22 cellular contexts compared by ENCODE assay signal in genomic region chr5:8827701-8828100, GRCh38.
DNase-seq lines count a peak whose midpoint lies in the region; ATAC-seq, FAIRE-seq and TF ChIP-seq lines count a peak whose summit lies in the region.
"Had no signal": no experiment of that assay in that cellular context is flagged by ENCODE, and none has a peak within 500 bp of the region (broad histone marks: within the 10 kb centered on the region; RNA-seq: fewer than 3 reads in every experiment).

No MANE protein-coding gene starts in this region.

- no peaks in the 10 kb centered on the region for H3K79me2 ChIP-seq in keratinocyte (ENCODE audit: control insufficient read depth, insufficient read depth, low read length)

- no peak for TF ChIP-seq POLR2A in breast epithelium (IDR thresholded peaks at IDR 0.05)
- TF ChIP-seq POLR2A in uterus (IDR thresholded peaks at IDR 0.05): no peak
- no peak for TF ChIP-seq POLR2A in gastroesophageal sphincter (IDR thresholded peaks at IDR 0.05)

- H3K4me3 ChIP-seq in breast epithelium: no peak overlapping the region
- no peak overlapping the region for H3K4me3 ChIP-seq in keratinocyte (ENCODE audit: control insufficient read depth in 2 of 3, extremely low read depth in 1 of 3, insufficient read depth in 2 of 3, low read depth in 1 of 3, low read length in 3 of 3)
- H3K4me3 ChIP-seq in uterus: no peak overlapping the region
- H3K4me3 ChIP-seq in gastroesophageal sphincter: no peak overlapping the region
- H3K4me3 ChIP-seq: thyroid gland had no signal

- H3K4me1 ChIP-seq in breast epithelium (no peaks in the 10 kb centered on the region), keratinocyte (ENCODE audit: control insufficient read depth, extremely low read depth, insufficient read depth, low read length) (peaks cover 50% of the 10 kb centered on the region), uterus (peaks cover 0 to 8% of the 10 kb centered on the region in 2 donors), gastroesophageal sphincter (peaks cover 0 to 4% (median 0%) of the 10 kb centered on the region in 3 donors)
- H3K4me1 ChIP-seq: thyroid gland had no signal

- peaks cover under 1% of the 10 kb centered on the region for H3K9me3 Mint-ChIP-seq in MCF 10A (ENCODE audit: unreplicated experiment)
- H3K9me3 Mint-ChIP-seq in chondrocyte (ENCODE audit: low read depth): peaks cover 18% of the 10 kb centered on the region
- H3K9me3 Mint-ChIP-seq: activated CD4-positive, alpha-beta memory T cell treated with anti-CD3 and anti-CD28 coated beads, Interleukin-2, amount 10 ng/mL, durations not matched to agents 7 days and 5 days had no signal

- intact Hi-C loops in MCF 10A (cut with micrococcal nuclease) (loop anchor here (5.0 kb wide), 2 partner anchors 50 to 80 kb away; no protein-coding TSS in a partner anchor), breast epithelium (cut with DNase I; ENCODE audit: low total_unique reads) (no loop called here), uterus (cut with DNase I; ENCODE audit: low total_unique reads) (no loop called here)

- FAIRE-seq in keratinocyte (lab: Jason Lieb, UNC): no peak

- dilution Hi-C loops in keratinocyte (cut with MboI; ENCODE audit: extremely low pct_ligation_motif_present, low sequenced_read_pairs): no loop called here

- no peaks in the 10 kb centered on the region for H4K20me1 ChIP-seq in keratinocyte (ENCODE audit: control insufficient read depth, extremely low read depth, insufficient read depth, low read length)

- ATAC-seq in gastroesophageal sphincter: no peak
- ATAC-seq: stimulated activated effector memory CD8-positive, alpha-beta T cell treated with anti-CD3 and anti-CD28 coated beads, Interleukin-12 subunit alpha, Interleukin-12 subunit beta, amount 100 ng/mL, for 72 hours had no signal

- no peaks in the 10 kb centered on the region for H3K9me3 ChIP-seq in breast epithelium
- no peaks in the 10 kb centered on the region for H3K9me3 ChIP-seq in keratinocyte (ENCODE audit: control insufficient read depth, low read depth, low read length)
- H3K9me3 ChIP-seq in uterus: no peaks in the 10 kb centered on the region
- no peaks in the 10 kb centered on the region for H3K9me3 ChIP-seq in gastroesophageal sphincter
- H3K9me3 ChIP-seq: thyroid gland had no signal

- H3K9ac ChIP-seq in keratinocyte (ENCODE audit: control insufficient read depth, extremely low read depth, insufficient read depth, low read length): no peak overlapping the region

- 58 to 61% methylated on average over 4 of the region's 4 CpGs for WGBS in gastroesophageal sphincter (ENCODE audit: low coverage in 1 of 2), 2 donors

- no TSS peak for BruUV-seq in MCF 10A (replicated peaks; lab: Mats Ljungman, UMichigan)

- DNase-seq in MCF 10A (ENCODE audit: unreplicated experiment) (no peak), breast epithelium (ENCODE audit: low spot score in 2 of 2) (no peak), chondrocyte (ENCODE audit: low spot score) (no peak), keratinocyte (ENCODE audit: low read depth, low spot score) (no peak), uterus (no peak), NCI-H1694 treated with DMSO at 0.1 percent for 48 hours (lab: John Stamatoyannopoulos, UW) (no peak)
- no peak for DNase-seq in stimulated activated CD8-positive, alpha-beta memory T cell treated with anti-CD3 and anti-CD28 coated beads, Interleukin-4, amount 100 ng/mL, for 48 hours
- DNase-seq: 8988T; activated CD4-positive, alpha-beta memory T cell treated with anti-CD3 and anti-CD28 coated beads, Interleukin-2, amount 10 ng/mL, durations not matched to agents 7 days and 5 days; activated T-cell treated with anti-CD3 and anti-CD28 coated beads, Interleukin-2, amount 50 U/mL, for 48 hours; effector memory CD4-positive, alpha-beta T cell; kidney glomerular epithelial cell; NCI-H1694; retina; RPMI8226; thyroid gland had no signal

- POLR2A ChIA-PET in MCF 10A (lab: Yijun Ruan, JAX): interaction anchor here (1.2 kb wide), 1 partner anchor 48 kb away, joined by 3 read pairs; no protein-coding TSS in a partner anchor

- H3K27me3 ChIP-seq in breast epithelium (no peaks in the 10 kb centered on the region), keratinocyte (ENCODE audit: control insufficient read depth, extremely low read depth, insufficient read depth, low read length) (no peaks in the 10 kb centered on the region), uterus (no peaks in the 10 kb centered on the region), gastroesophageal sphincter (no peaks in the 10 kb centered on the region)
- H3K27me3 ChIP-seq: thyroid gland had no signal

- H3K36me3 Mint-ChIP-seq in MCF 10A (ENCODE audit: insufficient read depth, unreplicated experiment): no peaks in the 10 kb centered on the region
- peaks cover 9% of the 10 kb centered on the region for H3K36me3 Mint-ChIP-seq in chondrocyte (ENCODE audit: low read depth)
- H3K36me3 Mint-ChIP-seq: CD14-positive monocyte; stimulated activated effector memory CD8-positive, alpha-beta T cell treated with anti-CD3 and anti-CD28 coated beads, Interleukin-12 subunit alpha, Interleukin-12 subunit beta, amount 100 ng/mL, for 72 hours; WTC11 had no signal

- H3K27ac ChIP-seq in breast epithelium (no peak overlapping the region), keratinocyte (ENCODE audit: control insufficient read depth, insufficient read depth, low read length) (no peak overlapping the region), uterus (peak overlapping the region; percentile 60 to 75), gastroesophageal sphincter (no peak overlapping the region)
- H3K27ac ChIP-seq: thyroid gland had no signal

- CTCF ChIA-PET in MCF 10A (lab: Yijun Ruan, JAX): interaction anchor here (1.1 to 3.9 kb wide), 2 partner anchors 15 to 80 kb away, joined by 5 to 20 read pairs; no protein-coding TSS in a partner anchor

- H3K4me1 Mint-ChIP-seq in MCF 10A (ENCODE audit: insufficient read depth, unreplicated experiment): peaks cover 41% of the 10 kb centered on the region
- H3K4me1 Mint-ChIP-seq in chondrocyte (ENCODE audit: low read depth): peaks cover 59% of the 10 kb centered on the region
- H3K4me1 Mint-ChIP-seq: activated CD4-positive, alpha-beta memory T cell treated with anti-CD3 and anti-CD28 coated beads, Interleukin-2, amount 10 ng/mL, durations not matched to agents 7 days and 5 days; CD14-positive monocyte; central memory CD8-positive, alpha-beta T cell; stimulated activated effector memory CD8-positive, alpha-beta T cell treated with anti-CD3 and anti-CD28 coated beads, Interleukin-12 subunit alpha, Interleukin-12 subunit beta, amount 100 ng/mL, for 72 hours had no signal

- H3K27me3 Mint-ChIP-seq in MCF 10A (ENCODE audit: insufficient read depth, unreplicated experiment): no peaks in the 10 kb centered on the region
- no peaks in the 10 kb centered on the region for H3K27me3 Mint-ChIP-seq in chondrocyte (ENCODE audit: low read depth)
- H3K27me3 Mint-ChIP-seq: activated CD4-positive, alpha-beta memory T cell treated with anti-CD3 and anti-CD28 coated beads, Interleukin-2, amount 10 ng/mL, durations not matched to agents 7 days and 5 days; central memory CD8-positive, alpha-beta T cell had no signal

- no peak overlapping the region for H3K4me2 ChIP-seq in keratinocyte (ENCODE audit: control insufficient read depth, extremely low read depth, insufficient read depth, low read depth, low read length)

- no peaks in the 10 kb centered on the region for H3K36me3 ChIP-seq in breast epithelium
- H3K36me3 ChIP-seq in keratinocyte (ENCODE audit: control insufficient read depth in 2 of 2, extremely low read depth in 1 of 2, insufficient read depth in 2 of 2, low read length in 2 of 2): no peaks in the 10 kb centered on the region
- no peaks in the 10 kb centered on the region for H3K36me3 ChIP-seq in uterus
- H3K36me3 ChIP-seq in gastroesophageal sphincter: no peaks in the 10 kb centered on the region
- H3K36me3 ChIP-seq: thyroid gland had no signal

- H3K9me1 ChIP-seq in keratinocyte (ENCODE audit: control insufficient read depth, extremely low read depth, insufficient read depth, low read length): no peaks in the 10 kb centered on the region

- H3K27ac Mint-ChIP-seq in MCF 10A (ENCODE audit: low read depth, unreplicated experiment): peak overlapping the region; percentile 57
- peak overlapping the region; percentile 90 for H3K27ac Mint-ChIP-seq in chondrocyte (ENCODE audit: unreplicated experiment)
- H3K27ac Mint-ChIP-seq: activated CD4-positive, alpha-beta memory T cell treated with anti-CD3 and anti-CD28 coated beads, Interleukin-2, amount 10 ng/mL, durations not matched to agents 7 days and 5 days; CD14-positive monocyte; stimulated activated effector memory CD8-positive, alpha-beta T cell treated with anti-CD3 and anti-CD28 coated beads, Interleukin-12 subunit alpha, Interleukin-12 subunit beta, amount 100 ng/mL, for 72 hours; T-helper 1 cell treated with Interleukin-12 subunit alpha and Interleukin-12 subunit beta and Interleukin-4 antibody, amounts not matched to agents 30 μg/mL and 1 μg/mL, for 36 hours; WTC11 had no signal

- TF ChIP-seq CTCF in MCF 10A (IDR thresholded peaks at IDR 0.05; ENCODE audit: unreplicated experiment): no peak
- TF ChIP-seq CTCF in breast epithelium (IDR thresholded peaks at IDR 0.05): no peak
- no peak for TF ChIP-seq CTCF in chondrocyte (IDR thresholded peaks at IDR 0.05)
- no peak for TF ChIP-seq CTCF in keratinocyte (optimal IDR thresholded peaks at IDR 0.05 in 1 of 3, IDR thresholded peaks at IDR 0.05 in 1 of 3, conservative IDR thresholded peaks at IDR 0.05 in 1 of 3; ENCODE audit: extremely low read depth in 1 of 3, insufficient read depth in 2 of 3, low read length in 3 of 3)
- TF ChIP-seq CTCF in uterus (IDR thresholded peaks at IDR 0.05): no peak
- TF ChIP-seq CTCF in gastroesophageal sphincter (IDR thresholded peaks at IDR 0.05): no peak

- H3K4me3 Mint-ChIP-seq in MCF 10A (ENCODE audit: unreplicated experiment) (no peak overlapping the region), chondrocyte (ENCODE audit: unreplicated experiment) (peak overlapping the region; percentile 10)
- H3K4me3 Mint-ChIP-seq: activated CD4-positive, alpha-beta memory T cell treated with anti-CD3 and anti-CD28 coated beads, Interleukin-2, amount 10 ng/mL, durations not matched to agents 7 days and 5 days; CD14-positive monocyte; central memory CD8-positive, alpha-beta T cell; stimulated activated effector memory CD8-positive, alpha-beta T cell treated with anti-CD3 and anti-CD28 coated beads, Interleukin-12 subunit alpha, Interleukin-12 subunit beta, amount 100 ng/mL, for 72 hours; T-helper 1 cell treated with Interleukin-12 subunit alpha and Interleukin-12 subunit beta and Interleukin-4 antibody, amounts not matched to agents 30 μg/mL and 1 μg/mL, for 36 hours; WTC11 had no signal

- TF ChIP-seq EP300 in gastroesophageal sphincter (IDR thresholded peaks at IDR 0.05): no peak

- H2AFZ ChIP-seq in keratinocyte (ENCODE audit: control insufficient read depth, low read length): peak overlapping the region; percentile 47

Comparison
In these comparisons a context has a peak if more than half of its experiments do, and no peak if none do; other contexts are left out.
1. H3K27ac ChIP-seq: peak in uterus (2 of 2); none in breast epithelium (0 of 2), keratinocyte (single experiment) and gastroesophageal sphincter (0 of 4).